9 cellular contexts compared by ENCODE assay signal in the genomic region with DNA sequence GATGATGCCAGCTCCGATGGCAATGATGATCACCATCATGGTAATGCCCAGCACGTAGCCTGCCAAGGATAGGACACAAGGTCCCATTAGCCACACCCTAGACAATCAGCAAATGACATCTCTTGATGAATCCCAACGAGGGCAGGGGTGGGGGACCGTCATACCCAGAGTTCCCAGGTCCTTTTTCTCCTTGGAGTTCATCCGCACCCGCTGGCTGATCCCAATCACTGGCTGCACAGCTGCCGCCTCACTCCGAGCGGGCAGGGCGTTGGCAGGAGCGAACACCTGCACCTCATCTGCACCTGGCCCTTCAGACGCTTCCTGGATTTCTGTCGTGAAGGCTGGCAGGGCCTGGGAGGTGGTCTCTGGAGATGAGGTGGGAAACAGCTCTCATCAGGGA. TPM values are rescaled to one million over a fixed set of nuclear protein-coding genes. Genes with fewer than 3 reads are reported as not detected.
DNase-seq lines count a peak whose midpoint lies in the region; ATAC-seq lines count a peak whose summit lies in the region.
"Had no signal": no experiment of that assay in that cellular context is flagged by ENCODE, and none has a peak within 500 bp of the region (broad histone marks: within the 10 kb centered on the region; RNA-seq: fewer than 3 reads in every experiment).

No MANE protein-coding gene starts in this region.

- intact Hi-C loops in posterior vena cava (cut with DNase I) = no loop called here

- DNase-seq in COR-L47 (lab: John Stamatoyannopoulos, UW) (peak; percentile 62), NCI-H146 treated with DMSO at 0.1 percent for 48 hours (lab: John Stamatoyannopoulos, UW; ENCODE audit: unreplicated experiment) (peak; percentile 60), caudate nucleus (lab: John Stamatoyannopoulos, UW) (no peak), posterior vena cava (ENCODE audit: low spot score) (peak; percentile 77), HUDEP-2 (lab: John Stamatoyannopoulos, UW; ENCODE audit: unreplicated experiment in 76 of 76) (no peak)
- no peak for DNase-seq in central memory CD4-positive, alpha-beta T cell
- DNase-seq: hippocampal formation had no signal

- no peak for ATAC-seq in HG02678 (IDR thresholded peaks at IDR 0.05; ENCODE audit: unreplicated experiment)
- ATAC-seq in HG02763 (IDR thresholded peaks at IDR 0.05; ENCODE audit: unreplicated experiment) = no peak

- peak overlapping the region; percentile 91 for H3K27ac ChIP-seq in caudate nucleus (ENCODE audit: low read depth, low read length)

RNA-seq across cellular contexts. Expression of a gene that starts 3.0 kb away (rescaled TPM):
- total RNA-seq in posterior vena cava = 10 to 100 TPM; 12.8 to 18.8 TPM

RNA-seq across cellular contexts. Expression of a gene that starts 56.8 kb away (rescaled TPM):
- total RNA-seq in posterior vena cava = 10 to 100 TPM; 10.8 to 14.9 TPM

Comparison
In these comparisons a context has a peak if more than half of its experiments do, and no peak if none do; other contexts are left out.
1. DNase-seq: peak in COR-L47 (single experiment), NCI-H146 treated with DMSO at 0.1 percent for 48 hours (single experiment) and posterior vena cava (single experiment); none in caudate nucleus (0 of 61), HUDEP-2 (0 of 76) and central memory CD4-positive, alpha-beta T cell (single experiment).